ENCODE assay signal across 8 cellular contexts in the genomic region with DNA sequence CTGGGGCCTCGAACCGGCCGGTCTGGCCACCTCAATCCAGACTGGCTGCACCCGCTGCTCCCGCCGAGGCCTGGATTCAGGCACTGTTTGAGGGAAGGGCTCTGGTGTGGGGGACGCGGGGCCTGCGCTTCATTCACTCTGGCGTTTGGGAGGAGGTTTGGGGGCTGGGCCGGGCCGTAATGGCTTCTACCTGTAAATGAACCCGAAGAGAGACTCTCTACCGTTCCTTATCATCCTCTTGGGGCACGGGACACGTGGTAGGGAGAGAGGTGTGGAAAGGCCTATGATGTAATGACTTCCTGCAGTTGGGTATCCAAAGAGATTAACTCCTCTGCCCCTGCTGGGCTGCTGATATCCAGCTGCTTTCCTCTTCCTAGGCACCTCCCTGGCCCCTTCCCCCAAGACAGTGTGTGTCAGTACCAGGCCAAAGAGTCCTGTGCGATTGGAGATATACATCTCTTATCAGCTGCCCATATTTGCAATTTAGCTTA. TPM values are rescaled to one million over a fixed set of nuclear protein-coding genes. Genes with fewer than 3 reads are reported as not detected.
A peak's percentile ranks its signal among the peaks of the same experiment; 100 is the strongest.
DNase-seq lines count a peak whose midpoint lies in the region; ATAC-seq and TF ChIP-seq lines count a peak whose summit lies in the region.

No MANE protein-coding gene starts in this region.

- no TSS peak for BruUV-seq in Panc1 (replicated peaks; lab: Mats Ljungman, UMichigan)

- H3K4me1 ChIP-seq in Panc1 (ENCODE audit: control insufficient read depth, insufficient read depth, low read length), result peaks cover 34% of the 10 kb centered on the region

- H3K4me3 ChIP-seq in AG10803 (ENCODE audit: low read length) (peak overlapping the region; percentile 89), H7 (ENCODE audit: insufficient read depth, low read depth, low read length) (peak overlapping the region; percentile 79), Panc1 (ENCODE audit: low read depth in 2 of 2, low read length in 2 of 2) (peak overlapping the region; percentile 96 to 98), cardiac fibroblast (replicated peaks in 1 of 2; ENCODE audit: low read depth in 2 of 2, low read length in 2 of 2) (peak overlapping the region; percentile 91 to 93), skeletal muscle cell (ENCODE audit: low read depth, low read length) (peak overlapping the region; percentile 91)

- intact Hi-C loops in Panc1 (cut with micrococcal nuclease; ENCODE audit: unreplicated experiment), result loop anchor here (5.0 kb wide), 1 partner anchor 275 kb away; no protein-coding TSS in a partner anchor

- peaks cover 0 to 4% (median 0%) of the 10 kb centered on the region in 3 donors for H3K36me3 Mint-ChIP-seq in immature natural killer cell

- ATAC-seq in Panc1, result peak; percentile 26
- ATAC-seq in HG03571 (IDR thresholded peaks at IDR 0.05; ENCODE audit: unreplicated experiment), result no peak

- in situ Hi-C loops in Panc1 (cut with HindIII; ENCODE audit: low pct_unique_long_range_greater_than_20kb, low sequenced_read_pairs), result no loop called here

- H3K27ac ChIP-seq in Panc1 (ENCODE audit: low read length), result peak overlapping the region; percentile 93

- H3K27me3 ChIP-seq in H7 (ENCODE audit: control insufficient read depth, insufficient read depth, low read length), result peaks cover 9% of the 10 kb centered on the region
- no peaks in the 10 kb centered on the region for H3K27me3 ChIP-seq in Panc1 (ENCODE audit: control insufficient read depth, insufficient read depth, low read length)

- H3K9me3 Mint-ChIP-seq in immature natural killer cell, result no peaks in the 10 kb centered on the region

- H3K4me1 Mint-ChIP-seq in immature natural killer cell, result peaks cover 59% of the 10 kb centered on the region in 2 donors

- peak overlapping the region; percentile 91 to 98 (median 94) for H3K4me3 Mint-ChIP-seq in immature natural killer cell

- DNase-seq in AG10803 (ENCODE audit: low read depth) (peak; percentile 67), H7 (peak; percentile 89), Panc1 (ENCODE audit: low read depth, low spot score) (peak; percentile 93), cardiac fibroblast (ENCODE audit: low read depth in 2 of 2) (peak; percentile 83 to 85), immature natural killer cell (no peak), skeletal muscle cell (ENCODE audit: low read depth) (no peak), NCI-H187 (lab: John Stamatoyannopoulos, UW) (no peak)

- peaks cover 13 to 28% (median 24%) of the 10 kb centered on the region in 3 donors for H3K27me3 Mint-ChIP-seq in immature natural killer cell (ENCODE audit: low read depth in 3 of 3)

- CTCF ChIA-PET in Panc1 (lab: Charles Lee), result no interaction called here

- H3K36me3 ChIP-seq in H7 (replicated peaks; ENCODE audit: control insufficient read depth, insufficient read depth, low read length) (no peaks in the 10 kb centered on the region), Panc1 (ENCODE audit: control insufficient read depth, insufficient read depth, low read length) (no peaks in the 10 kb centered on the region; the same call in 1 of the 2 replicates)

- POLR2A ChIA-PET in Panc1 (lab: Charles Lee), result no interaction called here

- peak overlapping the region; percentile 39 to 98 (median 96) for H3K27ac Mint-ChIP-seq in immature natural killer cell

- no peaks in the 10 kb centered on the region for H3K9me3 ChIP-seq in Panc1 (ENCODE audit: control insufficient read depth, insufficient read depth, low read depth, low read length)

- TF ChIP-seq CTCF in AG10803 (conservative IDR thresholded peaks at IDR 0.05; ENCODE audit: low read length), result peak; percentile 20; the same call in 1 of the 2 replicates
- no peak for TF ChIP-seq CTCF in Panc1 (IDR thresholded peaks at IDR 0.05)
- TF ChIP-seq CTCF in cardiac fibroblast (IDR thresholded peaks at IDR 0.05; ENCODE audit: low read depth, low read length), result no peak

RNA-seq across cellular contexts. Expression of a gene that starts 1.8 kb away (rescaled TPM):
- 10.9 and 14.0 TPM in 2 replicates for total RNA-seq in H7 (2014; rRNA removed; shearing (Covaris generic))
- 43.8 TPM for total RNA-seq in Panc1 (2021; ENCODE audit: unreplicated experiment)
- 20.6 TPM for polyA plus RNA-seq in Panc1 (2012; ENCODE audit: insufficient read length)
- 10 to 100 TPM; 20.3 to 41.3 (median 36.4) TPM for polyA plus RNA-seq in immature natural killer cell

Comparison
In these comparisons a context has a peak if more than half of its experiments do, and no peak if none do; other contexts are left out.
1. DNase-seq: peak in AG10803 (single experiment), H7 (single experiment), Panc1 (single experiment) and cardiac fibroblast (2 of 2); none in immature natural killer cell (0 of 3), skeletal muscle cell (single experiment) and NCI-H187 (0 of 2).
2. Peak in every context shown above with its lines, with median percentiles within 50 percentile points of each other: H3K4me3 ChIP-seq.